ENCODE assay signal across 1 cellular context in genomic region chr10:60298408-60299389, GRCh38.
TF ChIP-seq lines count a peak whose summit lies in the region.

No MANE protein-coding gene starts in this region.

TF ChIP-seq in K562, 482 proteins besides CTCF, POLR2A, EP300 and RAD21 (continued from another document):
- TF ChIP-seq, protein P1, sequence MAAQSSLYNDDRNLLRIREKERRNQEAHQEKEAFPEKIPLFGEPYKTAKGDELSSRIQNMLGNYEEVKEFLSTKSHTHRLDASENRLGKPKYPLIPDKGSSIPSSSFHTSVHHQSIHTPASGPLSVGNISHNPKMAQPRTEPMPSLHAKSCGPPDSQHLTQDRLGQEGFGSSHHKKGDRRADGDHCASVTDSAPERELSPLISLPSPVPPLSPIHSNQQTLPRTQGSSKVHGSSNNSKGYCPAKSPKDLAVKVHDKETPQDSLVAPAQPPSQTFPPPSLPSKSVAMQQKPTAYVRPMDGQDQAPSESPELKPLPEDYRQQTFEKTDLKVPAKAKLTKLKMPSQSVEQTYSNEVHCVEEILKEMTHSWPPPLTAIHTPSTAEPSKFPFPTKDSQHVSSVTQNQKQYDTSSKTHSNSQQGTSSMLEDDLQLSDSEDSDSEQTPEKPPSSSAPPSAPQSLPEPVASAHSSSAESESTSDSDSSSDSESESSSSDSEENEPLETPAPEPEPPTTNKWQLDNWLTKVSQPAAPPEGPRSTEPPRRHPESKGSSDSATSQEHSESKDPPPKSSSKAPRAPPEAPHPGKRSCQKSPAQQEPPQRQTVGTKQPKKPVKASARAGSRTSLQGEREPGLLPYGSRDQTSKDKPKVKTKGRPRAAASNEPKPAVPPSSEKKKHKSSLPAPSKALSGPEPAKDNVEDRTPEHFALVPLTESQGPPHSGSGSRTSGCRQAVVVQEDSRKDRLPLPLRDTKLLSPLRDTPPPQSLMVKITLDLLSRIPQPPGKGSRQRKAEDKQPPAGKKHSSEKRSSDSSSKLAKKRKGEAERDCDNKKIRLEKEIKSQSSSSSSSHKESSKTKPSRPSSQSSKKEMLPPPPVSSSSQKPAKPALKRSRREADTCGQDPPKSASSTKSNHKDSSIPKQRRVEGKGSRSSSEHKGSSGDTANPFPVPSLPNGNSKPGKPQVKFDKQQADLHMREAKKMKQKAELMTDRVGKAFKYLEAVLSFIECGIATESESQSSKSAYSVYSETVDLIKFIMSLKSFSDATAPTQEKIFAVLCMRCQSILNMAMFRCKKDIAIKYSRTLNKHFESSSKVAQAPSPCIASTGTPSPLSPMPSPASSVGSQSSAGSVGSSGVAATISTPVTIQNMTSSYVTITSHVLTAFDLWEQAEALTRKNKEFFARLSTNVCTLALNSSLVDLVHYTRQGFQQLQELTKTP (IDR thresholded peaks at IDR 0.05; ENCODE audit: low read depth in 1 of 2, partially characterized antibody in 2 of 2) = peak in 1 of 2 experiments; percentile 28
- TF ChIP-seq RUNX1 (IDR thresholded peaks at IDR 0.05; ENCODE audit: low read depth) (no peak), PHB (CRISPR knock-in tag; IDR thresholded peaks at IDR 0.05) (no peak), U2AF2 (optimal IDR thresholded peaks at IDR 0.05; ENCODE audit: low read depth, low read length) (no peak), CBX8 (IDR thresholded peaks at IDR 0.05; ENCODE audit: borderline replicate concordance, extremely low read depth, low read depth, low read length, poor library complexity, severe bottlenecking) (no peak), ELK1 (CRISPR knock-in tag; IDR thresholded peaks at IDR 0.05) (no peak), ZFPM2 (CRISPR knock-in tag; IDR thresholded peaks at IDR 0.05) (no peak), PHF8 (IDR thresholded peaks at IDR 0.05; ENCODE audit: borderline replicate concordance, low read length) (no peak), PHF21A (IDR thresholded peaks at IDR 0.05; ENCODE audit: borderline replicate concordance, low read depth) (no peak), NUFIP1 (IDR thresholded peaks at IDR 0.05; ENCODE audit: partially characterized antibody) (no peak), AFF4 (CRISPR knock-in tag; IDR thresholded peaks at IDR 0.05) (no peak), ZNF740 (CRISPR knock-in tag; IDR thresholded peaks at IDR 0.05) (no peak), ZNF740 (tag; IDR thresholded peaks at IDR 0.05) (no peak), RBM34 (IDR thresholded peaks at IDR 0.05; ENCODE audit: borderline replicate concordance, insufficient read depth, low read length) (no peak), ZNF384 (IDR thresholded peaks at IDR 0.05; ENCODE audit: low read depth, low read length) (0 out of 2 replicates have a peak, but pooled peaks have one; percentile 26), MTA2 (IDR thresholded peaks at IDR 0.05; ENCODE audit: low read depth) (no peak), FOXK2 (conservative IDR thresholded peaks at IDR 0.05 in 1 of 2, IDR thresholded peaks at IDR 0.05 in 1 of 2; ENCODE audit: low read depth in 2 of 2) (0 out of 4 replicates have a peak, but pooled peaks of 1 of the 2 experiments have one; percentile 14), SREBF2 (CRISPR knock-in tag; IDR thresholded peaks at IDR 0.05) (no peak), KAT7 (CRISPR knock-in tag; IDR thresholded peaks at IDR 0.05; ENCODE audit: borderline replicate concordance) (no peak), NR0B1 (IDR thresholded peaks at IDR 0.05; ENCODE audit: partially characterized antibody) (no peak)
- TF ChIP-seq, protein P2, sequence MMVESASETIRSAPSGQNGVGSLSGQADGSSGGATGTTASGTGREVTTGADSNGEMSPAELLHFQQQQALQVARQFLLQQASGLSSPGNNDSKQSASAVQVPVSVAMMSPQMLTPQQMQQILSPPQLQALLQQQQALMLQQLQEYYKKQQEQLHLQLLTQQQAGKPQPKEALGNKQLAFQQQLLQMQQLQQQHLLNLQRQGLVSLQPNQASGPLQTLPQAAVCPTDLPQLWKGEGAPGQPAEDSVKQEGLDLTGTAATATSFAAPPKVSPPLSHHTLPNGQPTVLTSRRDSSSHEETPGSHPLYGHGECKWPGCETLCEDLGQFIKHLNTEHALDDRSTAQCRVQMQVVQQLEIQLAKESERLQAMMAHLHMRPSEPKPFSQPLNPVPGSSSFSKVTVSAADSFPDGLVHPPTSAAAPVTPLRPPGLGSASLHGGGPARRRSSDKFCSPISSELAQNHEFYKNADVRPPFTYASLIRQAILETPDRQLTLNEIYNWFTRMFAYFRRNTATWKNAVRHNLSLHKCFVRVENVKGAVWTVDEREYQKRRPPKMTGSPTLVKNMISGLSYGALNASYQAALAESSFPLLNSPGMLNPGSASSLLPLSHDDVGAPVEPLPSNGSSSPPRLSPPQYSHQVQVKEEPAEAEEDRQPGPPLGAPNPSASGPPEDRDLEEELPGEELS (CRISPR knock-in tag; IDR thresholded peaks at IDR 0.05; ENCODE audit: borderline replicate concordance) = no peak
- TF ChIP-seq, protein P3, sequence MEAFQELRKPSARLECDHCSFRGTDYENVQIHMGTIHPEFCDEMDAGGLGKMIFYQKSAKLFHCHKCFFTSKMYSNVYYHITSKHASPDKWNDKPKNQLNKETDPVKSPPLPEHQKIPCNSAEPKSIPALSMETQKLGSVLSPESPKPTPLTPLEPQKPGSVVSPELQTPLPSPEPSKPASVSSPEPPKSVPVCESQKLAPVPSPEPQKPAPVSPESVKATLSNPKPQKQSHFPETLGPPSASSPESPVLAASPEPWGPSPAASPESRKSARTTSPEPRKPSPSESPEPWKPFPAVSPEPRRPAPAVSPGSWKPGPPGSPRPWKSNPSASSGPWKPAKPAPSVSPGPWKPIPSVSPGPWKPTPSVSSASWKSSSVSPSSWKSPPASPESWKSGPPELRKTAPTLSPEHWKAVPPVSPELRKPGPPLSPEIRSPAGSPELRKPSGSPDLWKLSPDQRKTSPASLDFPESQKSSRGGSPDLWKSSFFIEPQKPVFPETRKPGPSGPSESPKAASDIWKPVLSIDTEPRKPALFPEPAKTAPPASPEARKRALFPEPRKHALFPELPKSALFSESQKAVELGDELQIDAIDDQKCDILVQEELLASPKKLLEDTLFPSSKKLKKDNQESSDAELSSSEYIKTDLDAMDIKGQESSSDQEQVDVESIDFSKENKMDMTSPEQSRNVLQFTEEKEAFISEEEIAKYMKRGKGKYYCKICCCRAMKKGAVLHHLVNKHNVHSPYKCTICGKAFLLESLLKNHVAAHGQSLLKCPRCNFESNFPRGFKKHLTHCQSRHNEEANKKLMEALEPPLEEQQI (IDR thresholded peaks at IDR 0.05) = peak; percentile 7; the same call in 1 of the 2 replicates
- TF ChIP-seq, protein P4, sequence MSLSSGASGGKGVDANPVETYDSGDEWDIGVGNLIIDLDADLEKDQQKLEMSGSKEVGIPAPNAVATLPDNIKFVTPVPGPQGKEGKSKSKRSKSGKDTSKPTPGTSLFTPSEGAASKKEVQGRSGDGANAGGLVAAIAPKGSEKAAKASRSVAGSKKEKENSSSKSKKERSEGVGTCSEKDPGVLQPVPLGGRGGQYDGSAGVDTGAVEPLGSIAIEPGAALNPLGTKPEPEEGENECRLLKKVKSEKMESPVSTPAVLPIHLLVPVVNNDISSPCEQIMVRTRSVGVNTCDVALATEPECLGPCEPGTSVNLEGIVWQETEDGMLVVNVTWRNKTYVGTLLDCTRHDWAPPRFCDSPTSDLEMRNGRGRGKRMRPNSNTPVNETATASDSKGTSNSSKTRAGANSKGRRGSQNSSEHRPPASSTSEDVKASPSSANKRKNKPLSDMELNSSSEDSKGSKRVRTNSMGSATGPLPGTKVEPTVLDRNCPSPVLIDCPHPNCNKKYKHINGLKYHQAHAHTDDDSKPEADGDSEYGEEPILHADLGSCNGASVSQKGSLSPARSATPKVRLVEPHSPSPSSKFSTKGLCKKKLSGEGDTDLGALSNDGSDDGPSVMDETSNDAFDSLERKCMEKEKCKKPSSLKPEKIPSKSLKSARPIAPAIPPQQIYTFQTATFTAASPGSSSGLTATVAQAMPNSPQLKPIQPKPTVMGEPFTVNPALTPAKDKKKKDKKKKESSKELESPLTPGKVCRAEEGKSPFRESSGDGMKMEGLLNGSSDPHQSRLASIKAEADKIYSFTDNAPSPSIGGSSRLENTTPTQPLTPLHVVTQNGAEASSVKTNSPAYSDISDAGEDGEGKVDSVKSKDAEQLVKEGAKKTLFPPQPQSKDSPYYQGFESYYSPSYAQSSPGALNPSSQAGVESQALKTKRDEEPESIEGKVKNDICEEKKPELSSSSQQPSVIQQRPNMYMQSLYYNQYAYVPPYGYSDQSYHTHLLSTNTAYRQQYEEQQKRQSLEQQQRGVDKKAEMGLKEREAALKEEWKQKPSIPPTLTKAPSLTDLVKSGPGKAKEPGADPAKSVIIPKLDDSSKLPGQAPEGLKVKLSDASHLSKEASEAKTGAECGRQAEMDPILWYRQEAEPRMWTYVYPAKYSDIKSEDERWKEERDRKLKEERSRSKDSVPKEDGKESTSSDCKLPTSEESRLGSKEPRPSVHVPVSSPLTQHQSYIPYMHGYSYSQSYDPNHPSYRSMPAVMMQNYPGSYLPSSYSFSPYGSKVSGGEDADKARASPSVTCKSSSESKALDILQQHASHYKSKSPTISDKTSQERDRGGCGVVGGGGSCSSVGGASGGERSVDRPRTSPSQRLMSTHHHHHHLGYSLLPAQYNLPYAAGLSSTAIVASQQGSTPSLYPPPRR (CRISPR knock-in tag; IDR thresholded peaks at IDR 0.05; ENCODE audit: borderline replicate concordance) = no peak
- TF ChIP-seq, protein P5, sequence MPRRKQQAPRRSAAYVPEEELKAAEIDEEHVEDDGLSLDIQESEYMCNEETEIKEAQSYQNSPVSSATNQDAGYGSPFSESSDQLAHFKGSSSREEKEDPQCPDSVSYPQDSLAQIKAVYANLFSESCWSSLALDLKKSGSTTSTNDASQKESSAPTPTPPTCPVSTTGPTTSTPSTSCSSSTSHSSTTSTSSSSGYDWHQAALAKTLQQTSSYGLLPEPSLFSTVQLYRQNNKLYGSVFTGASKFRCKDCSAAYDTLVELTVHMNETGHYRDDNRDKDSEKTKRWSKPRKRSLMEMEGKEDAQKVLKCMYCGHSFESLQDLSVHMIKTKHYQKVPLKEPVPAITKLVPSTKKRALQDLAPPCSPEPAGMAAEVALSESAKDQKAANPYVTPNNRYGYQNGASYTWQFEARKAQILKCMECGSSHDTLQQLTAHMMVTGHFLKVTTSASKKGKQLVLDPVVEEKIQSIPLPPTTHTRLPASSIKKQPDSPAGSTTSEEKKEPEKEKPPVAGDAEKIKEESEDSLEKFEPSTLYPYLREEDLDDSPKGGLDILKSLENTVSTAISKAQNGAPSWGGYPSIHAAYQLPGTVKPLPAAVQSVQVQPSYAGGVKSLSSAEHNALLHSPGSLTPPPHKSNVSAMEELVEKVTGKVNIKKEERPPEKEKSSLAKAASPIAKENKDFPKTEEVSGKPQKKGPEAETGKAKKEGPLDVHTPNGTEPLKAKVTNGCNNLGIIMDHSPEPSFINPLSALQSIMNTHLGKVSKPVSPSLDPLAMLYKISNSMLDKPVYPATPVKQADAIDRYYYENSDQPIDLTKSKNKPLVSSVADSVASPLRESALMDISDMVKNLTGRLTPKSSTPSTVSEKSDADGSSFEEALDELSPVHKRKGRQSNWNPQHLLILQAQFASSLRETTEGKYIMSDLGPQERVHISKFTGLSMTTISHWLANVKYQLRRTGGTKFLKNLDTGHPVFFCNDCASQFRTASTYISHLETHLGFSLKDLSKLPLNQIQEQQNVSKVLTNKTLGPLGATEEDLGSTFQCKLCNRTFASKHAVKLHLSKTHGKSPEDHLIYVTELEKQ (CRISPR knock-in tag; IDR thresholded peaks at IDR 0.05) = no peak
TF ChIP-seq in K562: peak in this region for 32.
